In genomic region chr1:53266038-53266437, GRCh38 we compare ENCODE assay signal across 11 cellular contexts. TPM values are rescaled to one million over a fixed set of nuclear protein-coding genes. Genes with fewer than 3 reads are reported as not detected.
A peak's percentile ranks its signal among the peaks of the same experiment; 100 is the strongest.
DNase-seq lines count a peak whose midpoint lies in the region; ATAC-seq, FAIRE-seq and TF ChIP-seq lines count a peak whose summit lies in the region.
"Had no signal": no experiment of that assay in that cellular context is flagged by ENCODE, and none has a peak within 500 bp of the region (broad histone marks: within the 10 kb centered on the region; RNA-seq: fewer than 3 reads in every experiment).

No MANE protein-coding gene starts in this region.

- ATAC-seq in WTC11: peak; percentile 84
- no peak for ATAC-seq in GM21381 (IDR thresholded peaks at IDR 0.05; ENCODE audit: unreplicated experiment)
- ATAC-seq in HG02798 (IDR thresholded peaks at IDR 0.05; ENCODE audit: poor library complexity, unreplicated experiment): no peak

- no peak for DNase-seq in D721Med (ENCODE audit: insufficient read length, low spot score)
- DNase-seq in HPDE6-E6E7 (ENCODE audit: extremely low spot score): peak; percentile 49
- DNase-seq in WTC11 (ENCODE audit: low spot score): no peak
- DNase-seq in left kidney (ENCODE audit: low read depth, low spot score): peak; percentile 47
- DNase-seq in activated CD4-positive, alpha-beta T cell treated with anti-CD3 and anti-CD28 coated beads for 4 hours: no peak
- DNase-seq in dorsolateral prefrontal cortex: no peak
- DNase-seq: activated CD4-positive, alpha-beta T cell treated with anti-CD3 and anti-CD28 coated beads, Interleukin-2, amount 10 ng/mL, durations not matched to agents 24 days and 14 days; anterior cingulate cortex; glutamatergic neuron had no signal

- no peak overlapping the region for H3K4me3 Mint-ChIP-seq in WTC11
- H3K4me3 Mint-ChIP-seq: activated CD4-positive, alpha-beta T cell treated with anti-CD3 and anti-CD28 coated beads, Interleukin-2, amount 10 ng/mL, durations not matched to agents 24 days and 14 days had no signal

- H3K27me3 ChIP-seq in dorsolateral prefrontal cortex: no peaks in the 10 kb centered on the region

- no peak overlapping the region for H3K27ac Mint-ChIP-seq in WTC11
- H3K27ac Mint-ChIP-seq: activated CD4-positive, alpha-beta T cell treated with anti-CD3 and anti-CD28 coated beads, Interleukin-2, amount 10 ng/mL, durations not matched to agents 24 days and 14 days had no signal

- no peak for FAIRE-seq in D721Med (lab: Jason Lieb, UNC)

- H3K27me3 Mint-ChIP-seq in WTC11 (ENCODE audit: low read depth): no peaks in the 10 kb centered on the region
- H3K27me3 Mint-ChIP-seq: activated CD4-positive, alpha-beta T cell treated with anti-CD3 and anti-CD28 coated beads, Interleukin-2, amount 10 ng/mL, durations not matched to agents 24 days and 14 days had no signal

- H3K36me3 Mint-ChIP-seq in WTC11: peaks cover 81% of the 10 kb centered on the region

- CTCF ChIA-PET in WTC11 (lab: Charles Lee): interaction anchor here (0.8 to 1.5 kb wide), 4 partner anchors 12 to 127 kb away, joined by 3 to 11 read pairs (median 4); no protein-coding TSS in a partner anchor

- peak; percentile 12 for TF ChIP-seq CTCF in D721Med (IDR thresholded peaks at IDR 0.05; ENCODE audit: insufficient read depth, missing control alignments)
- no peak for TF ChIP-seq CTCF in WTC11 (IDR thresholded peaks at IDR 0.05)
- TF ChIP-seq CTCF in dorsolateral prefrontal cortex (IDR thresholded peaks at IDR 0.05 in 54 of 56, conservative IDR thresholded peaks at IDR 0.05 in 2 of 56; ENCODE audit: low read depth in 1 of 56, partially characterized antibody in 56 of 56): peak in 2 of 56 donors; percentile 8 to 13

- no peaks in the 10 kb centered on the region for H3K4me1 Mint-ChIP-seq in WTC11

- no peak overlapping the region for H3K27ac ChIP-seq in dorsolateral prefrontal cortex

- POLR2A ChIA-PET in WTC11 (lab: Charles Lee): interaction anchor here (1.1 kb wide), 1 partner anchor 51 kb away, joined by 3 read pairs; no protein-coding TSS in a partner anchor

- no peaks in the 10 kb centered on the region for H3K9me3 Mint-ChIP-seq in WTC11
- H3K9me3 Mint-ChIP-seq: activated CD4-positive, alpha-beta T cell treated with anti-CD3 and anti-CD28 coated beads, Interleukin-2, amount 10 ng/mL, durations not matched to agents 24 days and 14 days had no signal

- H3K4me3 ChIP-seq in dorsolateral prefrontal cortex: no peak overlapping the region

- intact Hi-C loops in dorsolateral prefrontal cortex (cut with DNase I): no loop called here

TF ChIP-seq in WTC11, 78 proteins besides CTCF, POLR2A, EP300 and RAD21:
- no peak for TF ChIP-seq ERG (CRISPR knock-in tag; IDR thresholded peaks at IDR 0.05)
- no peak for TF ChIP-seq NR1H2 (CRISPR knock-in tag; IDR thresholded peaks at IDR 0.05)
- TF ChIP-seq ATF1 (CRISPR knock-in tag; IDR thresholded peaks at IDR 0.05): no peak
- no peak for TF ChIP-seq ZNF671 (CRISPR knock-in tag; IDR thresholded peaks at IDR 0.05)
- TF ChIP-seq ELF4 (CRISPR knock-in tag; IDR thresholded peaks at IDR 0.05; ENCODE audit: low read depth): no peak

RNA-seq across cellular contexts. Expression of gene MAGOH, which starts 27.7 kb away (rescaled TPM):
- total RNA-seq in WTC11 (2021): 57.8 to 58.4 TPM (median 57.9 TPM) in 3 replicates
- total RNA-seq in dorsolateral prefrontal cortex: 10 to 100 TPM; 14.8 to 34.2 (median 24.6) TPM

RNA-seq across cellular contexts. Expression of gene CZIB, which starts 45.6 kb away (rescaled TPM):
- total RNA-seq in WTC11 (2021): 41.6 to 48.6 TPM (median 47.6 TPM) in 3 replicates
- total RNA-seq in dorsolateral prefrontal cortex: 10 to 100 TPM; 49.0 to 99.7 (median 72.4) TPM

Comparison
In these comparisons a context has a peak if more than half of its experiments do, and no peak if none do; other contexts are left out.
1. DNase-seq: peak in HPDE6-E6E7 (single experiment) and left kidney (single experiment); none in D721Med (single experiment), WTC11 (single experiment), activated CD4-positive, alpha-beta T cell treated with anti-CD3 and anti-CD28 coated beads for 4 hours (0 of 2) and dorsolateral prefrontal cortex (0 of 10).